Comparison of ENCODE assay signal across 1 cellular context in the genomic region with DNA sequence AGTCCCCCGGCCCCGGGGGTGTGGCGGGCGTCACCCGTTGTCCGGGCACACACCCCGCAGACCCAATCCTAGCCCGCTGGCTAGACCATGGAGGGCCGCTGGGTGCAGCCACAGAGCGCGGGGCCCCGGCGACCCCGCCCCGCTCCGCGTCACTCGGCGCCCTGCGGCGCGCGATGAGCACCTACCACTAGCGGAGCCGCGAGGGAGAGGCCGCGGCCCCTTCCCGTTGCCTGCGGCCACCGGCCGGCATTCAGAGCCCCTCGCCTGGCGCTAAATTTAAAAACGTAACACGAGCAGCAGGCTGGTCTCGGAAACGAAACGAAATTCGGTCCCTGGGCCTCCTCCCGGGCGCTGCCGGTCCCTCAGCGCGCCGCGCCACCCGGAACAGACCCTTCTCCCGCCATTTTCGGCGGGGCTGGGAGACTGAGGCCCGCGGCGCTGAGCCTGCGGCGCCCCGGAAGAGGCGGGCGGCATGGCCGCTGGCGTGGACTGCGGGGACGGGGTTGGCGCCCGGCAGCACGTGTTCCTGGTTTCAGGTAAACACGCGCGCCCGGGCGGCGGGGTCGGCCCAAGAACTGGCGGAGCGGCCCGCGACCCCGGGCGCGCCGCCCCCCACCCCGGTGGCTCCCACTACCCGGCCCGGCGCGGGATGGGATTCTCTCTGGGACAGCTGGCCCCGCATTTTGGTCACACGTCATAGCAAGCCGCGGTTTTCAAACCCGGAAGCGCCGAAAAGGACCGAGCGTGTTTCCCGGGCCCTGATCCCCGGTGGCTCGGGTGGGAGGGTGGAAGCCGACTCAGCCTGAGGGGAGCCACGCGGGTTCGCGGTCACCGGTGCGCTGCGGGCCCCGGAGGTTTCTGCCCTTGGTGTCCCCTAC.
TF ChIP-seq lines count a peak whose summit lies in the region.

A gene with protein sequence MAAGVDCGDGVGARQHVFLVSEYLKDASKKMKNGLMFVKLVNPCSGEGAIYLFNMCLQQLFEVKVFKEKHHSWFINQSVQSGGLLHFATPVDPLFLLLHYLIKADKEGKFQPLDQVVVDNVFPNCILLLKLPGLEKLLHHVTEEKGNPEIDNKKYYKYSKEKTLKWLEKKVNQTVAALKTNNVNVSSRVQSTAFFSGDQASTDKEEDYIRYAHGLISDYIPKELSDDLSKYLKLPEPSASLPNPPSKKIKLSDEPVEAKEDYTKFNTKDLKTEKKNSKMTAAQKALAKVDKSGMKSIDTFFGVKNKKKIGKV (plus strand): TSS at position 187 of the 878 bp plus-strand sequence. CDS start 286 bp downstream, at position 473.

TF ChIP-seq in A549, 52 proteins besides CTCF, POLR2A, EP300 and RAD21 (continued from another document):
- TF ChIP-seq, protein P1, sequence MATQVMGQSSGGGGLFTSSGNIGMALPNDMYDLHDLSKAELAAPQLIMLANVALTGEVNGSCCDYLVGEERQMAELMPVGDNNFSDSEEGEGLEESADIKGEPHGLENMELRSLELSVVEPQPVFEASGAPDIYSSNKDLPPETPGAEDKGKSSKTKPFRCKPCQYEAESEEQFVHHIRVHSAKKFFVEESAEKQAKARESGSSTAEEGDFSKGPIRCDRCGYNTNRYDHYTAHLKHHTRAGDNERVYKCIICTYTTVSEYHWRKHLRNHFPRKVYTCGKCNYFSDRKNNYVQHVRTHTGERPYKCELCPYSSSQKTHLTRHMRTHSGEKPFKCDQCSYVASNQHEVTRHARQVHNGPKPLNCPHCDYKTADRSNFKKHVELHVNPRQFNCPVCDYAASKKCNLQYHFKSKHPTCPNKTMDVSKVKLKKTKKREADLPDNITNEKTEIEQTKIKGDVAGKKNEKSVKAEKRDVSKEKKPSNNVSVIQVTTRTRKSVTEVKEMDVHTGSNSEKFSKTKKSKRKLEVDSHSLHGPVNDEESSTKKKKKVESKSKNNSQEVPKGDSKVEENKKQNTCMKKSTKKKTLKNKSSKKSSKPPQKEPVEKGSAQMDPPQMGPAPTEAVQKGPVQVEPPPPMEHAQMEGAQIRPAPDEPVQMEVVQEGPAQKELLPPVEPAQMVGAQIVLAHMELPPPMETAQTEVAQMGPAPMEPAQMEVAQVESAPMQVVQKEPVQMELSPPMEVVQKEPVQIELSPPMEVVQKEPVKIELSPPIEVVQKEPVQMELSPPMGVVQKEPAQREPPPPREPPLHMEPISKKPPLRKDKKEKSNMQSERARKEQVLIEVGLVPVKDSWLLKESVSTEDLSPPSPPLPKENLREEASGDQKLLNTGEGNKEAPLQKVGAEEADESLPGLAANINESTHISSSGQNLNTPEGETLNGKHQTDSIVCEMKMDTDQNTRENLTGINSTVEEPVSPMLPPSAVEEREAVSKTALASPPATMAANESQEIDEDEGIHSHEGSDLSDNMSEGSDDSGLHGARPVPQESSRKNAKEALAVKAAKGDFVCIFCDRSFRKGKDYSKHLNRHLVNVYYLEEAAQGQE (IDR thresholded peaks at IDR 0.05), result no peak
- TF ChIP-seq ESRRA (IDR thresholded peaks at IDR 0.05; ENCODE audit: borderline replicate concordance, low read length), result no peak
- peak in 1 of 2 experiments; percentile 81; a peak in 3 of 5 replicates for TF ChIP-seq JUN (IDR thresholded peaks at IDR 0.05)
- TF ChIP-seq HEYL (CRISPR knock-in tag; IDR thresholded peaks at IDR 0.05), result no peak
- TF ChIP-seq KDM5A (IDR thresholded peaks at IDR 0.05), result no peak
- TF ChIP-seq CHD2 (IDR thresholded peaks at IDR 0.05; ENCODE audit: low read length, partially characterized antibody), result no peak
- peak; percentile 83 for TF ChIP-seq MAX (IDR thresholded peaks at IDR 0.05)
- TF ChIP-seq, protein P2, sequence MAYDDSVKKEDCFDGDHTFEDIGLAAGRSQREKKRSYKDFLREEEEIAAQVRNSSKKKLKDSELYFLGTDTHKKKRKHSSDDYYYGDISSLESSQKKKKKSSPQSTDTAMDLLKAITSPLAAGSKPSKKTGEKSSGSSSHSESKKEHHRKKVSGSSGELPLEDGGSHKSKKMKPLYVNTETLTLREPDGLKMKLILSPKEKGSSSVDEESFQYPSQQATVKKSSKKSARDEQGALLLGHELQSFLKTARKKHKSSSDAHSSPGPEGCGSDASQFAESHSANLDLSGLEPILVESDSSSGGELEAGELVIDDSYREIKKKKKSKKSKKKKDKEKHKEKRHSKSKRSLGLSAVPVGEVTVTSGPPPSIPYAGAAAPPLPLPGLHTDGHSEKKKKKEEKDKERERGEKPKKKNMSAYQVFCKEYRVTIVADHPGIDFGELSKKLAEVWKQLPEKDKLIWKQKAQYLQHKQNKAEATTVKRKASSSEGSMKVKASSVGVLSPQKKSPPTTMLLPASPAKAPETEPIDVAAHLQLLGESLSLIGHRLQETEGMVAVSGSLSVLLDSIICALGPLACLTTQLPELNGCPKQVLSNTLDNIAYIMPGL (CRISPR knock-in tag; IDR thresholded peaks at IDR 0.05; ENCODE audit: borderline replicate concordance), result no peak
- TF ChIP-seq CBX8 (IDR thresholded peaks at IDR 0.05), result no peak
- no peak for TF ChIP-seq ZFP36 (IDR thresholded peaks at IDR 0.05; ENCODE audit: borderline replicate concordance, partially characterized antibody)
- no peak for TF ChIP-seq FOSL2 (IDR thresholded peaks at IDR 0.05)
- no peak for TF ChIP-seq FOSL2 (CRISPR knock-in tag; IDR thresholded peaks at IDR 0.05)
- TF ChIP-seq USF2 (IDR thresholded peaks at IDR 0.05), result peak; percentile 22; the same call in 1 of the 2 replicates
- TF ChIP-seq PBX3 (IDR thresholded peaks at IDR 0.05), result no peak
- TF ChIP-seq HOXB5 (CRISPR knock-in tag; IDR thresholded peaks at IDR 0.05), result no peak
- TF ChIP-seq POLR2AphosphoS2 (conservative IDR thresholded peaks at IDR 0.05; ENCODE audit: low read length), result no peak
- TF ChIP-seq ZSCAN20 (CRISPR knock-in tag; IDR thresholded peaks at IDR 0.05), result no peak
- no peak for TF ChIP-seq CBX2 (IDR thresholded peaks at IDR 0.05; ENCODE audit: borderline replicate concordance, low read depth)
- TF ChIP-seq FOXS1 (CRISPR knock-in tag; IDR thresholded peaks at IDR 0.05), result no peak
- TF ChIP-seq EHMT2 (IDR thresholded peaks at IDR 0.05; ENCODE audit: low read depth), result no peak
- TF ChIP-seq MYC (IDR thresholded peaks at IDR 0.05; ENCODE audit: borderline replicate concordance, low read length), result peak; percentile 41; the same call in 1 of the 2 replicates
- TF ChIP-seq HDAC2 (IDR thresholded peaks at IDR 0.05), result no peak
- peak; percentile 65; the same call in 1 of the 3 replicates for TF ChIP-seq BCL3 (IDR thresholded peaks at IDR 0.05)
